ENCODE assay signal across 18 cellular contexts in the genomic region with DNA sequence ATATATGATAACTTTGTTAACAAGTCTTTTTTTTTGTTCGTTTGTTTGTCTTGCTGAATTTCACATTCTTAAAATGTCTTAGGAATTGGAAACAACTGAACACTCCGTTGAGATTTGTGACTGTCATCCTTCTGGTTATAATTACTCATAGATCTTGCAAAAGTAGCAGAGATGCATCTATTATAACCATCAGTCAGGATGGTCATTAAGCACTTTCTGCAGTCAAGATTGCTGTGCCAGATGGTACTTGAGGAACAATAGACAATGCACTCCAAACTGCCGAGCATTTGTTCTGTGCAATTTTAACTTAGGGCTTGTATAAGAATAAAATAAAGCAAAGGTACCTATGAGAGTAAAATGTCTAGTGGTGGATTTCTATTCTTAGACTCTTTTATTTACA.
"Had no signal": no experiment of that assay in that cellular context is flagged by ENCODE, and none has a peak within 500 bp of the region (broad histone marks: within the 10 kb centered on the region; RNA-seq: fewer than 3 reads in every experiment).

No MANE protein-coding gene starts in this region.

- H3K27me3 ChIP-seq: esophagus squamous epithelium, ovary, right lobe of liver had no signal

- H3K9me3 Mint-ChIP-seq: type B pancreatic cell had no signal

- H3K36me3 ChIP-seq: esophagus squamous epithelium, ovary, right lobe of liver had no signal

- H3K36me3 Mint-ChIP-seq: activated naive CD8-positive, alpha-beta T cell treated with anti-CD3 and anti-CD28 coated beads for 36 hours; type B pancreatic cell had no signal

- H3K4me1 ChIP-seq: esophagus squamous epithelium, right lobe of liver had no signal

- H3K9me3 ChIP-seq: esophagus squamous epithelium, ovary, right lobe of liver had no signal

- H3K4me1 Mint-ChIP-seq: activated CD4-positive, alpha-beta T cell treated with anti-CD3 and anti-CD28 coated beads for 36 hours; activated naive CD8-positive, alpha-beta T cell treated with anti-CD3 and anti-CD28 coated beads for 36 hours; naive thymus-derived CD8-positive, alpha-beta T cell had no signal

- H3K4me3 ChIP-seq: esophagus squamous epithelium, ovary, right lobe of liver had no signal

- H3K27ac Mint-ChIP-seq: activated CD4-positive, alpha-beta T cell treated with anti-CD3 and anti-CD28 coated beads for 36 hours; activated naive CD8-positive, alpha-beta T cell treated with anti-CD3 and anti-CD28 coated beads for 36 hours; activated T-helper 1 cell treated with anti-CD3 and anti-CD28 coated beads, Interleukin-12 subunit alpha, Interleukin-12 subunit beta, Interleukin-2, Interleukin-4 antibody, amounts not matched to agents 30 ng/mL and 10 ng/mL and 1 ng/mL, durations not matched to agents 14 hours and 24 hours and 36 hours; effector memory CD8-positive, alpha-beta T cell; naive thymus-derived CD8-positive, alpha-beta T cell; stimulated activated naive CD8-positive, alpha-beta T cell treated with anti-CD3 and anti-CD28 coated beads, Interleukin-15, Interleukin-2, amounts not matched to agents 100 ng/mL and 50 ng/mL, for 24 hours; T-helper 2 cell treated with Interferon-gamma antibody and Interleukin-4, amounts not matched to agents 5 μg/mL and 100 μg/mL, for 36 hours; type B pancreatic cell had no signal

- ATAC-seq: activated CD4-positive, alpha-beta T cell treated with anti-CD3 and anti-CD28 coated beads for 36 hours; effector memory CD8-positive, alpha-beta T cell; naive thymus-derived CD8-positive, alpha-beta T cell; right lobe of liver had no signal

- DNase-seq: activated CD4-positive, alpha-beta T cell treated with anti-CD3 and anti-CD28 coated beads for 36 hours; activated CD4-positive, alpha-beta T cell treated with anti-CD3 and anti-CD28 coated beads, Interleukin-2, amount 50 U/mL, for 48 hours; activated naive CD8-positive, alpha-beta T cell treated with anti-CD3 and anti-CD28 coated beads for 36 hours; activated T-cell treated with anti-CD3 and anti-CD28 coated beads for 4 hours; amniotic stem cell; effector memory CD8-positive, alpha-beta T cell; esophagus squamous epithelium; mesenchymal stem cell; naive thymus-derived CD8-positive, alpha-beta T cell; ovary; right lobe of liver; small intestine; stimulated activated CD4-positive, alpha-beta T cell treated with anti-CD3 and anti-CD28 coated beads, Interleukin-15, amount 100 ng/mL, for 24 hours; stimulated activated CD4-positive, alpha-beta T cell treated with anti-CD3 and anti-CD28 coated beads, Interleukin-2, amount 100 ng/mL, for 48 hours had no signal

- H3K4me3 Mint-ChIP-seq: activated CD4-positive, alpha-beta T cell treated with anti-CD3 and anti-CD28 coated beads for 36 hours; activated naive CD8-positive, alpha-beta T cell treated with anti-CD3 and anti-CD28 coated beads for 36 hours; activated T-helper 1 cell treated with anti-CD3 and anti-CD28 coated beads, Interleukin-12 subunit alpha, Interleukin-12 subunit beta, Interleukin-2, Interleukin-4 antibody, amounts not matched to agents 30 ng/mL and 10 ng/mL and 1 ng/mL, durations not matched to agents 14 hours and 24 hours and 36 hours; effector memory CD8-positive, alpha-beta T cell; naive thymus-derived CD8-positive, alpha-beta T cell; stimulated activated naive CD8-positive, alpha-beta T cell treated with anti-CD3 and anti-CD28 coated beads, Interleukin-15, Interleukin-2, amounts not matched to agents 100 ng/mL and 50 ng/mL, for 24 hours; T-helper 2 cell treated with Interferon-gamma antibody and Interleukin-4, amounts not matched to agents 5 μg/mL and 100 μg/mL, for 36 hours; type B pancreatic cell had no signal

- H3K27me3 Mint-ChIP-seq: activated CD4-positive, alpha-beta T cell treated with anti-CD3 and anti-CD28 coated beads for 36 hours; activated naive CD8-positive, alpha-beta T cell treated with anti-CD3 and anti-CD28 coated beads for 36 hours; effector memory CD8-positive, alpha-beta T cell; naive thymus-derived CD8-positive, alpha-beta T cell; stimulated activated naive CD8-positive, alpha-beta T cell treated with anti-CD3 and anti-CD28 coated beads, Interleukin-15, Interleukin-2, amounts not matched to agents 100 ng/mL and 50 ng/mL, for 24 hours; type B pancreatic cell had no signal

- H3K27ac ChIP-seq: esophagus squamous epithelium, ovary, right lobe of liver had no signal
